In genomic region chr17:4969551-4970231, GRCh38 we compare ENCODE assay signal across 1 cellular context.
TF ChIP-seq lines count a peak whose summit lies in the region.

No MANE protein-coding gene starts in this region.

TF ChIP-seq in GM12878, 131 proteins besides CTCF, POLR2A, EP300 and RAD21:
- no peak for TF ChIP-seq FOS (IDR thresholded peaks at IDR 0.05; ENCODE audit: borderline replicate concordance, extremely low read depth, insufficient read length)
- TF ChIP-seq TCF3 (IDR thresholded peaks at IDR 0.05; ENCODE audit: borderline replicate concordance, insufficient read depth, low read depth, low read length): no peak
- TF ChIP-seq CEBPZ (IDR thresholded peaks at IDR 0.05; ENCODE audit: low read depth, low read length): no peak
- TF ChIP-seq HSF1 (IDR thresholded peaks at IDR 0.05; ENCODE audit: low read depth, low read length): no peak
- TF ChIP-seq TCF7 (IDR thresholded peaks at IDR 0.05; ENCODE audit: borderline replicate concordance): no peak
- no peak for TF ChIP-seq ZZZ3 (IDR thresholded peaks at IDR 0.05; ENCODE audit: control insufficient read depth, insufficient read length, low read depth)
